10 cellular contexts compared by ENCODE assay signal in the genomic region with DNA sequence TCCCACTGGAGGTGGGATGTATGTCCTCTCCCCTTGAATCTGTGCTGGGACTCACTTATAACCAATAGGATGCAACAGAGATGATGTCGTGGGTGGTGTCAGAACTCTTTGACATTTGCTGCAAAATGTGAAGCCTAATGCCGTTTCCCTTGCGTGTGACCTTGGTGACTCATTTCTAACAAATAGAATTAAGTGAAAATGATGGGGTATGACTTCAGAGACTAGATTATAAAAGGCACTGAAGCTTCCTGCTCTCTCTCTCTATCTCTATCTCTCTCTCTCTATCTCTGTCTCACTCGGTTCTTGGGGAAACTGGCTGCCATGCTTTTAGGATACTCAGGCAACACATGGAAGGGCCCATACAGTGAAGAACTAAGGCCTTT.
DNase-seq lines count a peak whose midpoint lies in the region; ATAC-seq, FAIRE-seq and TF ChIP-seq lines count a peak whose summit lies in the region.
"Had no signal": no experiment of that assay in that cellular context is flagged by ENCODE, and none has a peak within 500 bp of the region (broad histone marks: within the 10 kb centered on the region; RNA-seq: fewer than 3 reads in every experiment).

No MANE protein-coding gene starts in this region.

- no peak for TF ChIP-seq POLR2A in esophagus squamous epithelium (IDR thresholded peaks at IDR 0.05)
- TF ChIP-seq POLR2A in gastrocnemius medialis (IDR thresholded peaks at IDR 0.05): no peak

- H3K36me3 ChIP-seq in esophagus squamous epithelium (no peaks in the 10 kb centered on the region), gastrocnemius medialis (no peaks in the 10 kb centered on the region)

- TF ChIP-seq CTCF in esophagus squamous epithelium (IDR thresholded peaks at IDR 0.05) (no peak), gastrocnemius medialis (IDR thresholded peaks at IDR 0.05 in 4 of 5, conservative IDR thresholded peaks at IDR 0.05 in 1 of 5) (no peak)

- H3K4me3 ChIP-seq in esophagus squamous epithelium (no peak overlapping the region), gastrocnemius medialis (no peak overlapping the region)

- 60 to 65% methylated on average over 3 to 4 of the region's 4 CpGs for WGBS in esophagus squamous epithelium, 2 donors

- no peaks in the 10 kb centered on the region for H3K9me3 ChIP-seq in esophagus squamous epithelium
- no peaks in the 10 kb centered on the region for H3K9me3 ChIP-seq in gastrocnemius medialis

- H3K27ac ChIP-seq in esophagus squamous epithelium: peak overlapping the region; percentile 39 to 82 (median 58)
- peak overlapping the region; percentile 88 to 94 (median 90) for H3K27ac ChIP-seq in gastrocnemius medialis

- peak; percentile 37 for FAIRE-seq in RCC 7860 (lab: Jason Lieb, UNC)

- H3K4me1 ChIP-seq in esophagus squamous epithelium: peaks cover 0 to 16% (median 0%) of the 10 kb centered on the region in 3 donors
- peaks cover 43 to 66% of the 10 kb centered on the region in 2 donors for H3K4me1 ChIP-seq in gastrocnemius medialis

- intact Hi-C loops in esophagus squamous epithelium (cut with DNase I) (loop anchor here (10.0 kb wide), 1 partner anchor 120 kb away; no protein-coding TSS in a partner anchor), gastrocnemius medialis (cut with DNase I; ENCODE audit: low total_unique reads) (loop anchor here (1.0 to 10.0 kb wide), 6 partner anchors 45 to 590 kb away; no protein-coding TSS in a partner anchor)

- ATAC-seq in gastrocnemius medialis: no peak
- ATAC-seq in HG03354 (IDR thresholded peaks at IDR 0.05; ENCODE audit: poor library complexity, severe bottlenecking, unreplicated experiment): no peak
- no peak for ATAC-seq in HG03521 (IDR thresholded peaks at IDR 0.05; ENCODE audit: unreplicated experiment)

- H3K27me3 ChIP-seq in esophagus squamous epithelium (no peaks in the 10 kb centered on the region), gastrocnemius medialis (no peaks in the 10 kb centered on the region)

- peak; percentile 54 for DNase-seq in GM04503 (ENCODE audit: low read depth)
- peak; percentile 92 for DNase-seq in RCC 7860 (ENCODE audit: low spot score)
- DNase-seq in esophagus squamous epithelium (lab: John Stamatoyannopoulos, UW): no peak
- no peak for DNase-seq in gastrocnemius medialis
- DNase-seq in NCI-H1105 (lab: John Stamatoyannopoulos, UW): no peak
- DNase-seq in NCI-H524 treated with DMSO at 0.1 percent for 48 hours (lab: John Stamatoyannopoulos, UW): no peak
- DNase-seq: DMS153, NCI-H187 treated with DMSO at 0.1 percent for 48 hours had no signal

- in situ Hi-C loops in gastrocnemius medialis (cut with MboI; ENCODE audit: low sequenced_read_pairs in 4 of 4): loop anchor here in 1 of 4 donors (25.0 kb wide), 1 partner anchor 308 kb away; no protein-coding TSS in a partner anchor

Comparison
In these comparisons a context has a peak if more than half of its experiments do, and no peak if none do; other contexts are left out.
1. DNase-seq: peak in GM04503 (single experiment) and RCC 7860 (single experiment); none in esophagus squamous epithelium (single experiment), gastrocnemius medialis (0 of 2), NCI-H1105 (single experiment) and NCI-H524 treated with DMSO at 0.1 percent for 48 hours (single experiment).